1 cellular context compared by ENCODE assay signal in the genomic region with DNA sequence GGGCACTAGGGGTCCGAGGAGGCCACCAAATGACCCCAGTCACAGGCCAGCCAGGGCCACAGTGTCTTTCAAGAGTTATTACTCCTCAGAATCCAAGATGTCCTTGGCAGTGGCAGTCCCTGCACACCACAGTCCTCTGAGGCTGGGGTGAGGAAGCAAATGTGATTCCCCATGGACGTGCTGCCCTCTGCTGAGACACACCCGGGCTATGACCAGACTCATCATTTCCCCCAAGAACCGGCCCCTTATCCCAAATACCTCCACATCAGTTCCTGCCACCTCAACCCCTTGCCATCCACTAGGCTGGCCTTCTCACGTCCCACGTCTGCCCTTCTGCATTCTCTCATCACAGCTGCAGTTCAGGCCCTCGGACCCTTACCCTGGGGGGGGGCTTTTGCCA.
TF ChIP-seq lines count a peak whose summit lies in the region.

No MANE protein-coding gene starts in this region.

TF ChIP-seq in GM23338, 12 proteins besides CTCF, POLR2A, EP300 and RAD21:
- TF ChIP-seq, protein P1, sequence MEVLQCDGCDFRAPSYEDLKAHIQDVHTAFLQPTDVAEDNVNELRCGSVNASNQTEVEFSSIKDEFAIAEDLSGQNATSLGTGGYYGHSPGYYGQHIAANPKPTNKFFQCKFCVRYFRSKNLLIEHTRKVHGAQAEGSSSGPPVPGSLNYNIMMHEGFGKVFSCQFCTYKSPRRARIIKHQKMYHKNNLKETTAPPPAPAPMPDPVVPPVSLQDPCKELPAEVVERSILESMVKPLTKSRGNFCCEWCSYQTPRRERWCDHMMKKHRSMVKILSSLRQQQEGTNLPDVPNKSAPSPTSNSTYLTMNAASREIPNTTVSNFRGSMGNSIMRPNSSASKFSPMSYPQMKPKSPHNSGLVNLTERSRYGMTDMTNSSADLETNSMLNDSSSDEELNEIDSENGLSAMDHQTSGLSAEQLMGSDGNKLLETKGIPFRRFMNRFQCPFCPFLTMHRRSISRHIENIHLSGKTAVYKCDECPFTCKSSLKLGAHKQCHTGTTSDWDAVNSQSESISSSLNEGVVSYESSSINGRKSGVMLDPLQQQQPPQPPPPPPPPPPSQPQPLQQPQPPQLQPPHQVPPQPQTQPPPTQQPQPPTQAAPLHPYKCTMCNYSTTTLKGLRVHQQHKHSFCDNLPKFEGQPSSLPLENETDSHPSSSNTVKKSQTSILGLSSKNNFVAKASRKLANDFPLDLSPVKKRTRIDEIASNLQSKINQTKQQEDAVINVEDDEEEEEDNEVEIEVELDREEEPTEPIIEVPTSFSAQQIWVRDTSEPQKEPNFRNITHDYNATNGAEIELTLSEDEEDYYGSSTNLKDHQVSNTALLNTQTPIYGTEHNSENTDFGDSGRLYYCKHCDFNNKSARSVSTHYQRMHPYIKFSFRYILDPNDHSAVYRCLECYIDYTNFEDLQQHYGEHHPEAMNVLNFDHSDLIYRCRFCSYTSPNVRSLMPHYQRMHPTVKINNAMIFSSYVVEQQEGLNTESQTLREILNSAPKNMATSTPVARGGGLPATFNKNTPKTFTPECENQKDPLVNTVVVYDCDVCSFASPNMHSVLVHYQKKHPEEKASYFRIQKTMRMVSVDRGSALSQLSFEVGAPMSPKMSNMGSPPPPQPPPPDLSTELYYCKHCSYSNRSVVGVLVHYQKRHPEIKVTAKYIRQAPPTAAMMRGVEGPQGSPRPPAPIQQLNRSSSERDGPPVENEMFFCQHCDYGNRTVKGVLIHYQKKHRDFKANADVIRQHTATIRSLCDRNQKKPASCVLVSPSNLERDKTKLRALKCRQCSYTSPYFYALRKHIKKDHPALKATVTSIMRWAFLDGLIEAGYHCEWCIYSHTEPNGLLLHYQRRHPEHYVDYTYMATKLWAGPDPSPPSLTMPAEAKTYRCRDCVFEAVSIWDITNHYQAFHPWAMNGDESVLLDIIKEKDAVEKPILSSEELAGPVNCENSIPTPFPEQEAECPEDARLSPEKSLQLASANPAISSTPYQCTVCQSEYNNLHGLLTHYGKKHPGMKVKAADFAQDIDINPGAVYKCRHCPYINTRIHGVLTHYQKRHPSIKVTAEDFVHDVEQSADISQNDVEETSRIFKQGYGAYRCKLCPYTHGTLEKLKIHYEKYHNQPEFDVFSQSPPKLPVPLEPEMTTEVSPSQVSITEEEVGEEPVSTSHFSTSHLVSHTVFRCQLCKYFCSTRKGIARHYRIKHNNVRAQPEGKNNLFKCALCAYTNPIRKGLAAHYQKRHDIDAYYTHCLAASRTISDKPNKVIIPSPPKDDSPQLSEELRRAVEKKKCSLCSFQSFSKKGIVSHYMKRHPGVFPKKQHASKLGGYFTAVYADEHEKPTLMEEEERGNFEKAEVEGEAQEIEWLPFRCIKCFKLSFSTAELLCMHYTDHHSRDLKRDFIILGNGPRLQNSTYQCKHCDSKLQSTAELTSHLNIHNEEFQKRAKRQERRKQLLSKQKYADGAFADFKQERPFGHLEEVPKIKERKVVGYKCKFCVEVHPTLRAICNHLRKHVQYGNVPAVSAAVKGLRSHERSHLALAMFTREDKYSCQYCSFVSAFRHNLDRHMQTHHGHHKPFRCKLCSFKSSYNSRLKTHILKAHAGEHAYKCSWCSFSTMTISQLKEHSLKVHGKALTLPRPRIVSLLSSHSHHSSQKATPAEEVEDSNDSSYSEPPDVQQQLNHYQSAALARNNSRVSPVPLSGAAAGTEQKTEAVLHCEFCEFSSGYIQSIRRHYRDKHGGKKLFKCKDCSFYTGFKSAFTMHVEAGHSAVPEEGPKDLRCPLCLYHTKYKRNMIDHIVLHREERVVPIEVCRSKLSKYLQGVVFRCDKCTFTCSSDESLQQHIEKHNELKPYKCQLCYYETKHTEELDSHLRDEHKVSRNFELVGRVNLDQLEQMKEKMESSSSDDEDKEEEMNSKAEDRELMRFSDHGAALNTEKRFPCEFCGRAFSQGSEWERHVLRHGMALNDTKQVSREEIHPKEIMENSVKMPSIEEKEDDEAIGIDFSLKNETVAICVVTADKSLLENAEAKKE (CRISPR knock-in tag; IDR thresholded peaks at IDR 0.05): no peak
- TF ChIP-seq EZH2 (IDR thresholded peaks at IDR 0.05; ENCODE audit: low read depth, unreplicated experiment) (no peak), ETS1 (IDR thresholded peaks at IDR 0.05) (no peak), EZH2phosphoT487 (IDR thresholded peaks at IDR 0.05; ENCODE audit: unreplicated experiment) (no peak), POLR2AphosphoS5 (IDR thresholded peaks at IDR 0.05; ENCODE audit: low read depth) (no peak), ZNF331 (CRISPR knock-in tag; IDR thresholded peaks at IDR 0.05; ENCODE audit: low read depth) (no peak), CREB1 (CRISPR knock-in tag; IDR thresholded peaks at IDR 0.05; ENCODE audit: low read depth) (no peak), JUNB (IDR thresholded peaks at IDR 0.05; ENCODE audit: unreplicated experiment) (no peak), ZNF114 (CRISPR knock-in tag; IDR thresholded peaks at IDR 0.05) (no peak), REST (IDR thresholded peaks at IDR 0.05; ENCODE audit: unreplicated experiment) (no peak), NANOG (IDR thresholded peaks at IDR 0.05; ENCODE audit: borderline replicate concordance) (no peak), STAT1 (IDR thresholded peaks at IDR 0.05; ENCODE audit: unreplicated experiment) (no peak)
